Comparison of ENCODE assay signal across 8 cellular contexts in the genomic region with DNA sequence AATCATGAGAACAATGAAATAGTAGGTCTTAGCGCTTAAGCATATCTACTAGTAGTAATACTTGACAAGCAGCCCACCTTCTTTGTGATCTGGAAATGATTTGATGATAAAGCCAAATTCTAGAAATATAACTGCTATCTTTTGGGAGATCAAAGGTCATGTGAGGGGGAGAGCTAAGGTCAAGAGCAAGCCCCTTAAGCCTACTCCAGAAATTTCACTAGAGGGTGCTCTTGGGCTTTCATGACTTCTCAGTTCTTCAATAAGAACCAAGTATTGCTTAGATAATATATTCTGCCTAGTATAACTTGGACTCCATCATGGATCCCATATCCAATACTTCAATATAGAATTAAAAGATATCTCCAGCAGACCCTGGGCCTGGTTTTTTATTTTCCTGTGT.
DNase-seq lines count a peak whose midpoint lies in the region; ATAC-seq, FAIRE-seq and TF ChIP-seq lines count a peak whose summit lies in the region.

No MANE protein-coding gene starts in this region.

- H2AFZ ChIP-seq in DND-41 (ENCODE audit: low read depth, low read length), result no peak overlapping the region
- no peak overlapping the region for H2AFZ ChIP-seq in MM.1S (ENCODE audit: low read length)

- H3K4me2 ChIP-seq in DND-41 (ENCODE audit: insufficient read depth, low read length), result no peak overlapping the region
- H3K4me2 ChIP-seq in MM.1S (ENCODE audit: low read depth, low read length), result no peak overlapping the region

- no peak overlapping the region for H3K27ac ChIP-seq in DND-41 (ENCODE audit: low read length)
- H3K27ac ChIP-seq in MM.1S (ENCODE audit: low read length), result no peak overlapping the region
- no peak overlapping the region for H3K27ac ChIP-seq in esophagus squamous epithelium

- no peaks in the 10 kb centered on the region for H3K9me2 ChIP-seq in MM.1S (replicated peaks; ENCODE audit: insufficient read depth, low read length)

- H3K9me3 Mint-ChIP-seq in neural crest cell, result no peaks in the 10 kb centered on the region

- H3K4me3 Mint-ChIP-seq in neural crest cell, result no peak overlapping the region

- H3K4me1 Mint-ChIP-seq in neural crest cell, result no peaks in the 10 kb centered on the region

- ATAC-seq in DND-41 (ENCODE audit: insufficient read depth, low read depth) (peak; percentile 92), GM21447 (IDR thresholded peaks at IDR 0.05; ENCODE audit: unreplicated experiment) (peak; percentile 77), HG03039 (IDR thresholded peaks at IDR 0.05; ENCODE audit: unreplicated experiment) (no peak)

- H3K4me3 ChIP-seq in DND-41 (ENCODE audit: low read depth in 1 of 2, low read length in 2 of 2), result no peak overlapping the region
- no peak overlapping the region for H3K4me3 ChIP-seq in MM.1S (ENCODE audit: low read length)
- H3K4me3 ChIP-seq in esophagus squamous epithelium, result no peak overlapping the region

- H3K9me3 ChIP-seq in DND-41 (ENCODE audit: insufficient read depth, low read length, severe bottlenecking) (no peaks in the 10 kb centered on the region), MM.1S (replicated peaks; ENCODE audit: insufficient read depth, low read length) (no peaks in the 10 kb centered on the region), esophagus squamous epithelium (no peaks in the 10 kb centered on the region)

- no peaks in the 10 kb centered on the region for H3K27me3 ChIP-seq in DND-41 (ENCODE audit: insufficient read depth, low read length, poor library complexity)
- no peaks in the 10 kb centered on the region for H3K27me3 ChIP-seq in MM.1S (replicated peaks; ENCODE audit: insufficient read depth, low read length)
- H3K27me3 ChIP-seq in esophagus squamous epithelium, result no peaks in the 10 kb centered on the region

- no peak for TF ChIP-seq POLR2A in esophagus squamous epithelium (IDR thresholded peaks at IDR 0.05)

- no peak overlapping the region for H3K9ac ChIP-seq in DND-41 (ENCODE audit: low read depth, low read length)
- no peak overlapping the region for H3K9ac ChIP-seq in MM.1S (ENCODE audit: low read length)

- no peaks in the 10 kb centered on the region for H3K27me3 Mint-ChIP-seq in neural crest cell (ENCODE audit: low read depth)

- H3K27ac Mint-ChIP-seq in neural crest cell (ENCODE audit: unreplicated experiment), result no peak overlapping the region

- TF ChIP-seq CTCF in DND-41 (IDR thresholded peaks at IDR 0.05; ENCODE audit: borderline replicate concordance, extremely low read depth, low read length, poor library complexity, severe bottlenecking), result peak; percentile 70
- TF ChIP-seq CTCF in MM.1S (IDR thresholded peaks at IDR 0.05; ENCODE audit: low read length), result peak; percentile 69
- TF ChIP-seq CTCF in esophagus squamous epithelium (IDR thresholded peaks at IDR 0.05), result peak; percentile 14 to 55 (median 30)
- peak; percentile 82 for TF ChIP-seq CTCF in neural crest cell (conservative IDR thresholded peaks at IDR 0.05)

- H3K36me3 ChIP-seq in DND-41 (ENCODE audit: insufficient read depth, low read length), result no peaks in the 10 kb centered on the region
- H3K36me3 ChIP-seq in MM.1S (replicated peaks; ENCODE audit: insufficient read depth, low read length), result no peaks in the 10 kb centered on the region
- H3K36me3 ChIP-seq in esophagus squamous epithelium, result no peaks in the 10 kb centered on the region

- H3K4me1 ChIP-seq in DND-41 (ENCODE audit: insufficient read depth, low read length) (no peaks in the 10 kb centered on the region), MM.1S (ENCODE audit: low read length) (no peaks in the 10 kb centered on the region), esophagus squamous epithelium (no peaks in the 10 kb centered on the region)

- intact Hi-C loops in esophagus squamous epithelium (cut with DNase I), result no loop called here

- H4K20me1 ChIP-seq in DND-41 (ENCODE audit: insufficient read depth, low read length), result no peaks in the 10 kb centered on the region
- no peaks in the 10 kb centered on the region for H4K20me1 ChIP-seq in MM.1S (ENCODE audit: insufficient read depth, low read length)

- DNase-seq in DND-41, result peak; percentile 13
- DNase-seq in MM.1S, result peak; percentile 69
- peak; percentile 40 for DNase-seq in RPMI7951 (ENCODE audit: low read depth)
- no peak for DNase-seq in esophagus squamous epithelium (lab: John Stamatoyannopoulos, UW)
- peak; percentile 5 for DNase-seq in neural crest cell (ENCODE audit: low read depth, low spot score)
- no peak for DNase-seq in HTR-8/SVneo (ENCODE audit: insufficient read length, low spot score)

- no peaks in the 10 kb centered on the region for H3K36me3 Mint-ChIP-seq in neural crest cell (ENCODE audit: low read depth)

- H3K79me2 ChIP-seq in DND-41 (ENCODE audit: insufficient read depth, low read length) (no peaks in the 10 kb centered on the region), MM.1S (ENCODE audit: low read length) (no peaks in the 10 kb centered on the region)

- no peaks in the 10 kb centered on the region for H3F3A ChIP-seq in MM.1S (ENCODE audit: insufficient read depth, low read length)

- no peak for FAIRE-seq in HTR-8/SVneo (lab: Jason Lieb, UNC)

- WGBS in esophagus squamous epithelium, 2 donors, result 96 to 100% methylated on average over 1 of the region's 1 CpG

Comparison
In these comparisons a context has a peak if more than half of its experiments do, and no peak if none do; other contexts are left out.
1. DNase-seq: peak in DND-41 (single experiment), MM.1S (single experiment), RPMI7951 (single experiment) and neural crest cell (single experiment); none in esophagus squamous epithelium (single experiment) and HTR-8/SVneo (single experiment).
2. CTCF ChIP-seq: peak in every context shown above with its lines; median percentile 82 in neural crest cell; 70 in DND-41; 69 in MM.1S; 30 in esophagus squamous epithelium.